In the genomic region with DNA sequence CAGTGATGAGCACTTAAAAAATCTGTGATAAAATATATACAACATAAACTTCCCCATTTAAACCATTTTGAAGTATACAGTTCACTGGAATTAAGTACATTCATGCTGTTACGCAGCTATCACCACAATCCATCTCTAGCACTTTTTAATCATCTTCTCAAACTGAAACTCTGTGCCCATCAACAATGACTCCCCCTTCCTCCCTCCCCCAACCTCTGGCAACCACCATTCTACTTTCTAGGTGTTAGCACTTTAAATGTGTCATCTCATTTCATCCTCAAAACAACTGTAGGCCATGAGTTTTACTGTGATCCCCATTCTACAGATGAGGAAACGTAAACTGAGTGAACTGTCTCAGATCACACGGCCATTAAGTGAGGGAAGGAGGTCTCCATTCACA, we compare ENCODE assay signal across 16 cellular contexts. TPM values are rescaled to one million over a fixed set of nuclear protein-coding genes. Genes with fewer than 3 reads are reported as not detected.
DNase-seq lines count a peak whose midpoint lies in the region; ATAC-seq and TF ChIP-seq lines count a peak whose summit lies in the region.
"Had no signal": no experiment of that assay in that cellular context is flagged by ENCODE, and none has a peak within 500 bp of the region (broad histone marks: within the 10 kb centered on the region; RNA-seq: fewer than 3 reads in every experiment).

No MANE protein-coding gene starts in this region.

- POLR2A ChIA-PET in activated CD4-positive, alpha-beta memory T cell treated with anti-CD3 and anti-CD28 coated beads, Interleukin-2, amount 10 ng/mL, durations not matched to agents 7 days and 5 days (lab: Charles Lee) = interaction anchor here (2.6 to 3.4 kb wide), 2 partner anchors 14 to 37 kb away, joined by 6 to 14 read pairs; a partner anchor contains a TSS

- no peaks in the 10 kb centered on the region for H3K9me3 Mint-ChIP-seq in activated T-cell treated with anti-CD3 and anti-CD28 coated beads, Interleukin-2, amount 50 U/mL, for 4 hours
- no peaks in the 10 kb centered on the region for H3K9me3 Mint-ChIP-seq in activated CD4-positive, alpha-beta memory T cell treated with anti-CD3 and anti-CD28 coated beads, Interleukin-2, amount 10 ng/mL, durations not matched to agents 7 days and 5 days
- H3K9me3 Mint-ChIP-seq: CD8-positive, alpha-beta T cell had no signal

- H3K27ac ChIP-seq in VCaP = peak overlapping the region; percentile 94; the same call in 1 of the 2 replicates
- H3K27ac ChIP-seq: KMS-11 had no signal

- CTCF ChIA-PET in activated CD4-positive, alpha-beta memory T cell treated with anti-CD3 and anti-CD28 coated beads, Interleukin-2, amount 10 ng/mL, durations not matched to agents 7 days and 5 days (lab: Charles Lee) = interaction anchor here (2.7 to 3.2 kb wide), 3 partner anchors 22 to 131 kb away, joined by 14 to 28 read pairs (median 21); a partner anchor contains a TSS

- H3K27ac Mint-ChIP-seq in activated CD4-positive, alpha-beta memory T cell treated with anti-CD3 and anti-CD28 coated beads, Interleukin-2, amount 10 ng/mL, durations not matched to agents 7 days and 5 days = peak overlapping the region; percentile 52
- H3K27ac Mint-ChIP-seq: CD8-positive, alpha-beta T cell had no signal

- H3K36me3 Mint-ChIP-seq in activated T-cell treated with anti-CD3 and anti-CD28 coated beads, Interleukin-2, amount 50 U/mL, for 4 hours (ENCODE audit: insufficient read depth) = no peaks in the 10 kb centered on the region
- no peaks in the 10 kb centered on the region for H3K36me3 Mint-ChIP-seq in activated CD4-positive, alpha-beta memory T cell treated with anti-CD3 and anti-CD28 coated beads, Interleukin-2, amount 10 ng/mL, durations not matched to agents 7 days and 5 days (ENCODE audit: low read depth)
- H3K36me3 Mint-ChIP-seq: CD8-positive, alpha-beta T cell had no signal

- H3K27me3 Mint-ChIP-seq in activated T-cell treated with anti-CD3 and anti-CD28 coated beads, Interleukin-2, amount 50 U/mL, for 4 hours (ENCODE audit: low read depth) = peaks cover 2% of the 10 kb centered on the region
- no peaks in the 10 kb centered on the region for H3K27me3 Mint-ChIP-seq in activated CD4-positive, alpha-beta memory T cell treated with anti-CD3 and anti-CD28 coated beads, Interleukin-2, amount 10 ng/mL, durations not matched to agents 7 days and 5 days

- no peak for DNase-seq in activated T-cell treated with anti-CD3 and anti-CD28 coated beads, Interleukin-2, amount 50 U/mL, for 4 hours
- DNase-seq in activated T-cell treated with anti-CD3 and anti-CD28 coated beads for 4 hours = no peak
- peak; percentile 57 for DNase-seq in activated CD4-positive, alpha-beta memory T cell treated with anti-CD3 and anti-CD28 coated beads, Interleukin-2, amount 10 ng/mL, durations not matched to agents 7 days and 5 days
- DNase-seq in stimulated activated CD4-positive, alpha-beta T cell treated with anti-CD3 and anti-CD28 coated beads, Interleukin-4, amount 100 ng/mL, for 48 hours (ENCODE audit: low read depth in 2 of 2) = peak; percentile 11 to 46
- DNase-seq in activated effector memory CD4-positive, alpha-beta T cell treated with Interleukin-2 at 50 U/mL for 16 hours = no peak
- DNase-seq: CD8-positive, alpha-beta T cell; DMS79 treated with DMSO at 0.1 percent for 48 hours; MG63; NCI-H1105; NCI-H1694 treated with DMSO at 0.1 percent for 48 hours; NCI-H69; NK-92 treated with Interleukin-12 subunit alpha and Interleukin-12 subunit beta, amount 100 ng/mL, for 24 hours; OCI-M1 had no signal

- TF ChIP-seq CTCF in VCaP (conservative IDR thresholded peaks at IDR 0.05) = no peak

- H3K4me1 Mint-ChIP-seq in activated T-cell treated with anti-CD3 and anti-CD28 coated beads, Interleukin-2, amount 50 U/mL, for 4 hours (ENCODE audit: low read depth) = peaks cover 5% of the 10 kb centered on the region
- peaks cover 55% of the 10 kb centered on the region for H3K4me1 Mint-ChIP-seq in activated CD4-positive, alpha-beta memory T cell treated with anti-CD3 and anti-CD28 coated beads, Interleukin-2, amount 10 ng/mL, durations not matched to agents 7 days and 5 days

- no peak overlapping the region for H3K4me3 Mint-ChIP-seq in activated T-cell treated with anti-CD3 and anti-CD28 coated beads, Interleukin-2, amount 50 U/mL, for 4 hours
- peak overlapping the region; percentile 0 for H3K4me3 Mint-ChIP-seq in activated CD4-positive, alpha-beta memory T cell treated with anti-CD3 and anti-CD28 coated beads, Interleukin-2, amount 10 ng/mL, durations not matched to agents 7 days and 5 days
- H3K4me3 Mint-ChIP-seq: CD8-positive, alpha-beta T cell had no signal

- ATAC-seq in activated T-cell treated with anti-CD3 and anti-CD28 coated beads, Interleukin-2, amount 50 U/mL, for 4 hours = peak; percentile 71 to 81
- ATAC-seq in GM21515 (IDR thresholded peaks at IDR 0.05; ENCODE audit: unreplicated experiment) = no peak
- ATAC-seq: CD8-positive, alpha-beta T cell had no signal

RNA-seq across cellular contexts. Expression of a gene that starts 13.8 kb away (rescaled TPM):
- total RNA-seq in activated T-cell treated with anti-CD3 and anti-CD28 coated beads, Interleukin-2, amount 50 U/mL, for 4 hours = under 1 TPM; 0.16 to 0.86 (median 0.54) TPM
- total RNA-seq in activated CD4-positive, alpha-beta memory T cell treated with anti-CD3 and anti-CD28 coated beads, Interleukin-2, amount 10 ng/mL, durations not matched to agents 7 days and 5 days = 1 to 10 TPM; 2.7 to 4.4 TPM
- total RNA-seq: CD8-positive, alpha-beta T cell had no signal

RNA-seq across cellular contexts. Expression of a gene that starts 37.3 kb away (rescaled TPM):
- total RNA-seq in activated T-cell treated with anti-CD3 and anti-CD28 coated beads, Interleukin-2, amount 50 U/mL, for 4 hours = 10 to 100 TPM in 2 of 3 donors, 1 to 10 TPM in 1; 8.5 to 14.6 (median 10.6) TPM
- total RNA-seq in activated CD4-positive, alpha-beta memory T cell treated with anti-CD3 and anti-CD28 coated beads, Interleukin-2, amount 10 ng/mL, durations not matched to agents 7 days and 5 days = 10 to 100 TPM in 1 of 2 experiments, 1 to 10 TPM in 1; 8.3 to 11.1 TPM

Comparison
In these comparisons a context has a peak if more than half of its experiments do, and no peak if none do; other contexts are left out.
1. DNase-seq: peak in activated CD4-positive, alpha-beta memory T cell treated with anti-CD3 and anti-CD28 coated beads, Interleukin-2, amount 10 ng/mL, durations not matched to agents 7 days and 5 days (single experiment) and stimulated activated CD4-positive, alpha-beta T cell treated with anti-CD3 and anti-CD28 coated beads, Interleukin-4, amount 100 ng/mL, for 48 hours (2 of 2); none in activated T-cell treated with anti-CD3 and anti-CD28 coated beads, Interleukin-2, amount 50 U/mL, for 4 hours (single experiment), activated T-cell treated with anti-CD3 and anti-CD28 coated beads for 4 hours (single experiment) and activated effector memory CD4-positive, alpha-beta T cell treated with Interleukin-2 at 50 U/mL for 16 hours (single experiment).